1 cellular context compared by ENCODE assay signal in the genomic region with DNA sequence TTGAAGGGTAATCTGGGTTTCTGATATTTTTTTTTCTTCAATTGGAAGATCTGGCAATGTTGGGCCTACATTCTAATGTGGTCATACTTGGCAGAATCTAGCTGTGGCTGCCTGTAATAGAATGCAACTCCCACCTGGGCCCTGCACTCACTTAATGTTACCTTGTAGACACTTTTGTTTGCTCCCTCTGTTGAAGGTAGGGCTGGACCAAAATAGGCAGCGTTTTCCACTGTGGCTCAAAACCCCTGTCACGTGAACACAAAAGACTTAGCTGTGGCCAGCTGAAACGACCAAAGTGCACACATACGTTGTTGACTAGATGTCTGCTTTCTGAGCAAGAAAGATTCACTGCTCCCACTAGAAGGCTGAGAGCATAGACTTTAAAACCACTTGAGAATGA.
TF ChIP-seq lines count a peak whose summit lies in the region.

No MANE protein-coding gene starts in this region.

TF ChIP-seq in H1, 55 proteins besides CTCF, POLR2A, EP300 and RAD21 (continued from another document):
- TF ChIP-seq ASH2L (IDR thresholded peaks at IDR 0.05; ENCODE audit: low read length) (no peak), YY1 (IDR thresholded peaks at IDR 0.05; ENCODE audit: low read depth, low read length) (no peak)
